8 cellular contexts compared by ENCODE assay signal in the genomic region with DNA sequence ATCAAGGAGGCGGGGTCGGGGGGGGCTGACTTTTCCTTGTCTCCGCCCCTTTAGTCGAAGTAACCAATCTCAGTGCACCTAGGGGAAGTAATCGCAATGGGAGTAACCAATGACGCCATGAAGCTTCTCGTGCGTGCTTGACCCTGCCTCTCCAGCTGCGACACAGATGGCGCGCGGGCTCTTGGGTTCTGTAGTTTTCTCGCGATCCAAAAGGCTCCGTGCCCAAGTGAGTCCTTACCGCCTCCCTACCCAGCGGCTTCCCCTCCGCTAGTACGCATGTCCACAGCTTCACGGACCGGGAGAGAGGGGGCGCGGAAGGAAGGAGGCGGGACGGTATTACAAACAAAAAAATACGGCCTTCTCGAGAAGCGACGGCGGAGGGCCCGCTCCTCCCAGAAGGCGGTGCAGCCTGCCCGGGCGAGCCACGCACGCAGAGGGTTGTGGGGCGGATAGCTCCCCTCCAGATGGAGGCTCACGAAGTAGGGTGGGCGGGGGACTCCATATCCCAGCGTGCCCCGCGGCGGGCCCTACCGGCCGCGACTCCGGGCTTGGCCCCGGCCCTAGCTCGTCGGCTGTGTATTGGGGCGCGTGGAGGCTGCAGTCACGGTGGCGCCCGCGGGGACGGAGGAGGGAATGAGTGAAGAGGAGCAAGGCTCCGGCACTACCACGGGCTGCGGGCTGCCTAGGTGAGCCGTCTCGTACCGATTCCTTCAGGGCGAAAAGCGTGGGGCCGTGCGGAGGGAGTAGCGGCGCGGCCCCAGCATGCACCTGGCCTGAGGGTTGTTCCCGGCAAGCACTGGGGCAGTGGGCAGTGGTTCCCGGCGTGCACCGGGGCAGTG. TPM values are rescaled to one million over a fixed set of nuclear protein-coding genes. Genes with fewer than 3 reads are reported as not detected.
A peak's percentile ranks its signal among the peaks of the same experiment; 100 is the strongest.
DNase-seq lines count a peak whose midpoint lies in the region; ATAC-seq, FAIRE-seq and TF ChIP-seq lines count a peak whose summit lies in the region.

A gene with protein sequence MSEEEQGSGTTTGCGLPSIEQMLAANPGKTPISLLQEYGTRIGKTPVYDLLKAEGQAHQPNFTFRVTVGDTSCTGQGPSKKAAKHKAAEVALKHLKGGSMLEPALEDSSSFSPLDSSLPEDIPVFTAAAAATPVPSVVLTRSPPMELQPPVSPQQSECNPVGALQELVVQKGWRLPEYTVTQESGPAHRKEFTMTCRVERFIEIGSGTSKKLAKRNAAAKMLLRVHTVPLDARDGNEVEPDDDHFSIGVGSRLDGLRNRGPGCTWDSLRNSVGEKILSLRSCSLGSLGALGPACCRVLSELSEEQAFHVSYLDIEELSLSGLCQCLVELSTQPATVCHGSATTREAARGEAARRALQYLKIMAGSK (plus strand): TSS at position 508 of the 839 bp plus-strand sequence. CDS start 126 bp downstream, at position 634.

- DNase-seq in D721Med (ENCODE audit: insufficient read length, low spot score) (peak; percentile 87), HuH-7.5 (ENCODE audit: low spot score) (peak; percentile 98), OCI-LY7 (ENCODE audit: low spot score) (peak; percentile 99), activated T-cell treated with anti-CD3 and anti-CD28 coated beads for 1 hour (ENCODE audit: low read depth) (peak; percentile 96), endothelial cell of umbilical vein (ENCODE audit: low read depth, low spot score) (peak; percentile 100), midbrain (lab: John Stamatoyannopoulos, UW) (peak; percentile 100)
- DNase-seq in stimulated activated CD8-positive, alpha-beta memory T cell treated with anti-CD3 and anti-CD28 coated beads, Interleukin-2, amount 100 ng/mL, for 1 hour (ENCODE audit: low read depth in 2 of 2) = peak; percentile 94 to 95

- peak within 1 kb of the TSS; percentile 77 for H3K27ac ChIP-seq in OCI-LY7 (ENCODE audit: low read depth, low read length, poor library complexity, severe bottlenecking)
- H3K27ac ChIP-seq in endothelial cell of umbilical vein (ENCODE audit: insufficient read depth, low read depth, low read length) = peak within 1 kb of the TSS; percentile 52

- H3K4me1 ChIP-seq in OCI-LY7 (ENCODE audit: insufficient read depth, low read length, poor library complexity, severe bottlenecking) (peaks cover 45% of the 10 kb centered on the region), endothelial cell of umbilical vein (ENCODE audit: control insufficient read depth, extremely low read depth, insufficient read depth, low read length) (peaks cover 32% of the 10 kb centered on the region)

- ATAC-seq in GM21526 (IDR thresholded peaks at IDR 0.05; ENCODE audit: low FRiP score, unreplicated experiment) = peak; percentile 63

- FAIRE-seq in D721Med (lab: Jason Lieb, UNC) (no peak), endothelial cell of umbilical vein (lab: Jason Lieb, UNC) (peak; percentile 100)

- dilution Hi-C loops in endothelial cell of umbilical vein (cut with MboI; ENCODE audit: extremely low pct_ligation_motif_present, low sequenced_read_pairs) = no loop called here

- H3K27me3 ChIP-seq in endothelial cell of umbilical vein (ENCODE audit: control insufficient read depth in 2 of 2, insufficient read depth in 2 of 2, low read length in 2 of 2) = no peaks in the 10 kb centered on the region

- TF ChIP-seq POLR2A in endothelial cell of umbilical vein (IDR thresholded peaks at IDR 0.05; ENCODE audit: low read depth, low read length) = peak; percentile 82

- POLR2A ChIA-PET in OCI-LY7 (lab: Charles Lee) = interaction anchor here (0.6 to 3.2 kb wide), 27 partner anchors 8 to 399 kb away, joined by 3 to 14 read pairs (median 4); a partner anchor contains a TSS
- POLR2A ChIA-PET in endothelial cell of umbilical vein (lab: Charles Lee) = interaction anchor here (0.7 to 1.6 kb wide), 11 partner anchors 12 to 790 kb away, joined by 3 to 8 read pairs (median 3); a partner anchor contains a TSS

- H3K9me1 ChIP-seq in endothelial cell of umbilical vein (replicated peaks; ENCODE audit: control insufficient read depth, extremely low read depth, insufficient read depth, low read length) = no peaks in the 10 kb centered on the region

- H3K9me3 ChIP-seq in OCI-LY7 (ENCODE audit: low read length) (no peaks in the 10 kb centered on the region), endothelial cell of umbilical vein (replicated peaks; ENCODE audit: control insufficient read depth, insufficient read depth, low read length) (no peaks in the 10 kb centered on the region)

- TF ChIP-seq CTCF in D721Med (IDR thresholded peaks at IDR 0.05; ENCODE audit: insufficient read depth, missing control alignments) (no peak), OCI-LY7 (conservative IDR thresholded peaks at IDR 0.05; ENCODE audit: low read length) (no peak), endothelial cell of umbilical vein (IDR thresholded peaks at IDR 0.05; ENCODE audit: extremely low read depth in 1 of 2, insufficient read depth in 1 of 2, low read depth in 1 of 2, low read length in 2 of 2) (no peak)

- H2AFZ ChIP-seq in OCI-LY7 (ENCODE audit: low read length) = peak within 1 kb of the TSS; percentile 44; the same call in 1 of the 2 replicates
- H2AFZ ChIP-seq in endothelial cell of umbilical vein (ENCODE audit: low read depth, low read length) = peak within 1 kb of the TSS; percentile 60

- H3K36me3 ChIP-seq in OCI-LY7 (ENCODE audit: insufficient read depth, low read length) = peaks cover 15% of the 10 kb centered on the region; the same call in 1 of the 2 replicates
- H3K36me3 ChIP-seq in endothelial cell of umbilical vein (ENCODE audit: control insufficient read depth in 2 of 2, extremely low read depth in 1 of 2, insufficient read depth in 2 of 2, low read length in 2 of 2) = peaks cover 0 to 17% of the 10 kb centered on the region in 2 experiments

- H3K79me2 ChIP-seq in OCI-LY7 (ENCODE audit: insufficient read depth, low read depth, low read length) (peaks cover 23% of the 10 kb centered on the region), endothelial cell of umbilical vein (ENCODE audit: control insufficient read depth, insufficient read depth, low read length) (peaks cover 15% of the 10 kb centered on the region)

- H3K4me3 ChIP-seq in OCI-LY7 (ENCODE audit: low read depth, low read length, poor library complexity, severe bottlenecking) (peak within 1 kb of the TSS; percentile 77), endothelial cell of umbilical vein (replicated peaks in 1 of 3; ENCODE audit: insufficient read depth in 1 of 3, low read depth in 1 of 3, low read length in 3 of 3) (peak within 1 kb of the TSS; percentile 2 to 54 (median 49))

- BruUV-seq in OCI-LY7 (replicated peaks; lab: Mats Ljungman, UMichigan) (no TSS peak), endothelial cell of umbilical vein (replicated peaks; lab: Mats Ljungman, UMichigan) (no TSS peak)

- peak within 1 kb of the TSS; percentile 64 for H3K9ac ChIP-seq in endothelial cell of umbilical vein (replicated peaks; ENCODE audit: extremely low read depth, insufficient read depth, low read length)

- intact Hi-C loops in OCI-LY7 (cut with micrococcal nuclease; ENCODE audit: unreplicated experiment) (loop anchor here (2.0 to 10.0 kb wide), 3 partner anchors 122 to 296 kb away; a partner anchor contains a TSS), endothelial cell of umbilical vein (cut with micrococcal nuclease) (loop anchor here (1.0 to 5.0 kb wide), 5 partner anchors 8 to 279 kb away; a partner anchor contains a TSS)

- H4K20me1 ChIP-seq in OCI-LY7 (ENCODE audit: insufficient read depth, low read length) = no peaks in the 10 kb centered on the region
- H4K20me1 ChIP-seq in endothelial cell of umbilical vein (replicated peaks; ENCODE audit: control insufficient read depth, extremely low read depth, insufficient read depth, low read length) = no peaks in the 10 kb centered on the region

- no peaks in the 10 kb centered on the region for H3K9me2 ChIP-seq in OCI-LY7 (ENCODE audit: insufficient read depth, low read length)

- CTCF ChIA-PET in OCI-LY7 (lab: Charles Lee; ENCODE audit: unreplicated experiment) = interaction anchor here (0.6 to 1.9 kb wide), 7 partner anchors 9 to 313 kb away, joined by 3 to 8 read pairs (median 5); a partner anchor contains a TSS
- CTCF ChIA-PET in endothelial cell of umbilical vein (lab: Charles Lee) = interaction anchor here (0.6 to 2.5 kb wide), 10 partner anchors 8 to 206 kb away, joined by 3 to 12 read pairs (median 4); a partner anchor contains a TSS

- H3K4me2 ChIP-seq in OCI-LY7 (ENCODE audit: low read length) (peak within 1 kb of the TSS; percentile 96), endothelial cell of umbilical vein (ENCODE audit: insufficient read depth, low read length) (peak within 1 kb of the TSS; percentile 74)

TF ChIP-seq in endothelial cell of umbilical vein, 7 proteins besides CTCF, POLR2A, EP300 and RAD21:
- no peak for TF ChIP-seq GATA2 (IDR thresholded peaks at IDR 0.05; ENCODE audit: insufficient read depth, insufficient read length, low read depth, low read length)
- TF ChIP-seq, protein P1, sequence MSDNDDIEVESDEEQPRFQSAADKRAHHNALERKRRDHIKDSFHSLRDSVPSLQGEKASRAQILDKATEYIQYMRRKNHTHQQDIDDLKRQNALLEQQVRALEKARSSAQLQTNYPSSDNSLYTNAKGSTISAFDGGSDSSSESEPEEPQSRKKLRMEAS (IDR thresholded peaks at IDR 0.05; ENCODE audit: insufficient read depth, insufficient read length) = peak; percentile 2
- peak; percentile 91 for TF ChIP-seq POLR2AphosphoS5 (IDR thresholded peaks at IDR 0.05; ENCODE audit: insufficient read depth, low read depth, low read length)

RNA-seq across cellular contexts. Expression of the gene that starts here (rescaled TPM):
- total RNA-seq in OCI-LY7 (2014; rRNA removed; shearing (Covaris generic)) = 49.1 and 62.6 TPM in 2 replicates
- total RNA-seq in OCI-LY7 (2022) (41.8 and 45.9 TPM in 2 replicates), endothelial cell of umbilical vein (53.8 and 57.2 TPM in 2 replicates)
- 82.8 and 92.1 TPM in 2 replicates for polyA plus RNA-seq in endothelial cell of umbilical vein
- polyA plus RNA-seq in endothelial cell of umbilical vein (2011; cell fraction: cytosol; rRNA removed) = 57.3 and 67.6 TPM in 2 replicates
- polyA plus RNA-seq in endothelial cell of umbilical vein (2011; cell fraction: nucleus; rRNA removed) = 223 and 226 TPM in 2 replicates
- 35.3 and 37.5 TPM in 2 replicates for polyA plus RNA-seq in endothelial cell of umbilical vein (2012)
- polyA minus RNA-seq in endothelial cell of umbilical vein = 37.3 and 38.8 TPM in 2 replicates
- 27.0 TPM for polyA minus RNA-seq in endothelial cell of umbilical vein (2011; cell fraction: cytosol; rRNA and poly(A)+ RNA removed)
- polyA minus RNA-seq in endothelial cell of umbilical vein (2011; cell fraction: nucleus; rRNA and poly(A)+ RNA removed) = 35.5 and 39.8 TPM in 2 replicates

Comparison
In these comparisons a context has a peak if more than half of its experiments do, and no peak if none do; other contexts are left out.
1. Peak in every context shown above with its lines: DNase-seq, ATAC-seq, H3K4me3 ChIP-seq and H3K27ac ChIP-seq.